Comparison of ENCODE assay signal across 10 cellular contexts in genomic region chr11:774873-775592, GRCh38. TPM values are rescaled to one million over a fixed set of nuclear protein-coding genes. Genes with fewer than 3 reads are reported as not detected.
DNase-seq lines count a peak whose midpoint lies in the region; ATAC-seq, FAIRE-seq and TF ChIP-seq lines count a peak whose summit lies in the region.
"Had no signal": no experiment of that assay in that cellular context is flagged by ENCODE, and none has a peak within 500 bp of the region (broad histone marks: within the 10 kb centered on the region; RNA-seq: fewer than 3 reads in every experiment).

No MANE protein-coding gene starts in this region.

- H3K4me3 Mint-ChIP-seq in activated CD8-positive, alpha-beta memory T cell treated with anti-CD3 and anti-CD28 coated beads, Interleukin-2, amount 10 ng/mL, durations not matched to agents 7 days and 5 days = peak overlapping the region; percentile 58
- peak overlapping the region; percentile 63 for H3K4me3 Mint-ChIP-seq in T-helper 17 cell
- peak overlapping the region; percentile 76 for H3K4me3 Mint-ChIP-seq in stimulated activated effector memory CD8-positive, alpha-beta T cell treated with anti-CD3 and anti-CD28 coated beads, Interleukin-12 subunit alpha, Interleukin-12 subunit beta, amount 100 ng/mL, for 72 hours
- H3K4me3 Mint-ChIP-seq: CD14-positive monocyte had no signal

- FAIRE-seq in H54 (lab: Jason Lieb, UNC) = no peak

- peak overlapping the region in 2 of 4 donors; percentile 95 for H3K4me3 ChIP-seq in esophagus squamous epithelium

- DNase-seq in activated CD8-positive, alpha-beta memory T cell treated with anti-CD3 and anti-CD28 coated beads, Interleukin-2, amount 10 ng/mL, durations not matched to agents 7 days and 5 days = no peak
- DNase-seq in activated CD8-positive, alpha-beta memory T cell treated with anti-CD3 and anti-CD28 coated beads, Interleukin-2, amount 50 U/mL, for 4 hours = no peak
- DNase-seq in T-helper 17 cell (no peak), esophagus squamous epithelium (lab: John Stamatoyannopoulos, UW) (no peak), 8988T (no peak), NCI-H510A (lab: John Stamatoyannopoulos, UW) (no peak), H54 (ENCODE audit: insufficient read length, low spot score) (no peak)
- no peak for DNase-seq in stimulated activated effector memory CD8-positive, alpha-beta T cell treated with anti-CD3 and anti-CD28 coated beads, Interleukin-12 subunit alpha, Interleukin-12 subunit beta, amount 100 ng/mL, for 72 hours (ENCODE audit: low spot score in 2 of 2)
- DNase-seq: colonic mucosa had no signal

- TF ChIP-seq POLR2A in esophagus squamous epithelium (IDR thresholded peaks at IDR 0.05) (no peak), H54 (IDR thresholded peaks at IDR 0.05; ENCODE audit: low read depth, low read length) (no peak)

- H3K36me3 Mint-ChIP-seq in activated CD8-positive, alpha-beta memory T cell treated with anti-CD3 and anti-CD28 coated beads, Interleukin-2, amount 10 ng/mL, durations not matched to agents 7 days and 5 days = peaks cover 4% of the 10 kb centered on the region
- no peaks in the 10 kb centered on the region for H3K36me3 Mint-ChIP-seq in T-helper 17 cell (ENCODE audit: low read depth)
- peaks cover 40% of the 10 kb centered on the region for H3K36me3 Mint-ChIP-seq in stimulated activated effector memory CD8-positive, alpha-beta T cell treated with anti-CD3 and anti-CD28 coated beads, Interleukin-12 subunit alpha, Interleukin-12 subunit beta, amount 100 ng/mL, for 72 hours

- CTCF ChIA-PET in activated CD8-positive, alpha-beta memory T cell treated with anti-CD3 and anti-CD28 coated beads, Interleukin-2, amount 10 ng/mL, durations not matched to agents 7 days and 5 days (lab: Charles Lee) = interaction anchor here (1.2 to 2.4 kb wide), 2 partner anchors 9 to 28 kb away, joined by 4 to 10 read pairs; partner anchors contain the start of gene TALDO1

- peak overlapping the region; percentile 43 for H3K27ac Mint-ChIP-seq in activated CD8-positive, alpha-beta memory T cell treated with anti-CD3 and anti-CD28 coated beads, Interleukin-2, amount 10 ng/mL, durations not matched to agents 7 days and 5 days
- peak overlapping the region; percentile 24 for H3K27ac Mint-ChIP-seq in T-helper 17 cell
- H3K27ac Mint-ChIP-seq in stimulated activated effector memory CD8-positive, alpha-beta T cell treated with anti-CD3 and anti-CD28 coated beads, Interleukin-12 subunit alpha, Interleukin-12 subunit beta, amount 100 ng/mL, for 72 hours = peak overlapping the region; percentile 78

- peaks cover 31% of the 10 kb centered on the region for H3K4me1 Mint-ChIP-seq in activated CD8-positive, alpha-beta memory T cell treated with anti-CD3 and anti-CD28 coated beads, Interleukin-2, amount 10 ng/mL, durations not matched to agents 7 days and 5 days
- H3K4me1 Mint-ChIP-seq in T-helper 17 cell = peaks cover 8% of the 10 kb centered on the region
- H3K4me1 Mint-ChIP-seq in stimulated activated effector memory CD8-positive, alpha-beta T cell treated with anti-CD3 and anti-CD28 coated beads, Interleukin-12 subunit alpha, Interleukin-12 subunit beta, amount 100 ng/mL, for 72 hours = peaks cover 20% of the 10 kb centered on the region

- ATAC-seq in activated CD8-positive, alpha-beta memory T cell treated with anti-CD3 and anti-CD28 coated beads, Interleukin-2, amount 10 ng/mL, durations not matched to agents 7 days and 5 days = no peak
- ATAC-seq in T-helper 17 cell = no peak
- ATAC-seq in stimulated activated effector memory CD8-positive, alpha-beta T cell treated with anti-CD3 and anti-CD28 coated beads, Interleukin-12 subunit alpha, Interleukin-12 subunit beta, amount 100 ng/mL, for 72 hours = no peak

- H3K9me3 ChIP-seq in T-helper 17 cell (ENCODE audit: control insufficient read depth, low read length, poor library complexity, severe bottlenecking) (no peaks in the 10 kb centered on the region), esophagus squamous epithelium (no peaks in the 10 kb centered on the region)
- H3K9me3 ChIP-seq: colonic mucosa had no signal

- peaks cover 26 to 71% (median 33%) of the 10 kb centered on the region in 3 donors for H3K4me1 ChIP-seq in esophagus squamous epithelium

- H3K27me3 Mint-ChIP-seq in activated CD8-positive, alpha-beta memory T cell treated with anti-CD3 and anti-CD28 coated beads, Interleukin-2, amount 10 ng/mL, durations not matched to agents 7 days and 5 days = no peaks in the 10 kb centered on the region
- H3K27me3 Mint-ChIP-seq in T-helper 17 cell = no peaks in the 10 kb centered on the region

- H3K27ac ChIP-seq in esophagus squamous epithelium = peak overlapping the region; percentile 9 to 94 (median 58)
- H3K27ac ChIP-seq: colonic mucosa had no signal

- peak in 1 of 6 experiments; percentile 7 for TF ChIP-seq CTCF in esophagus squamous epithelium (IDR thresholded peaks at IDR 0.05)

- no peaks in the 10 kb centered on the region for H3K27me3 ChIP-seq in esophagus squamous epithelium
- H3K27me3 ChIP-seq: colonic mucosa had no signal

- peaks cover 9 to 57% (median 23%) of the 10 kb centered on the region in 3 donors for H3K36me3 ChIP-seq in esophagus squamous epithelium

- H3K9me3 Mint-ChIP-seq in activated CD8-positive, alpha-beta memory T cell treated with anti-CD3 and anti-CD28 coated beads, Interleukin-2, amount 10 ng/mL, durations not matched to agents 7 days and 5 days (ENCODE audit: low read depth) = no peaks in the 10 kb centered on the region
- no peaks in the 10 kb centered on the region for H3K9me3 Mint-ChIP-seq in stimulated activated effector memory CD8-positive, alpha-beta T cell treated with anti-CD3 and anti-CD28 coated beads, Interleukin-12 subunit alpha, Interleukin-12 subunit beta, amount 100 ng/mL, for 72 hours

- intact Hi-C loops in esophagus squamous epithelium (cut with DNase I) = no loop called here

- 84 to 86% methylated on average over 2 to 5 of the region's 20 CpGs for WGBS in esophagus squamous epithelium, 2 donors

RNA-seq across cellular contexts. Expression of gene GATD1, which starts 2.3 kb away (rescaled TPM):
- total RNA-seq in activated CD8-positive, alpha-beta memory T cell treated with anti-CD3 and anti-CD28 coated beads, Interleukin-2, amount 10 ng/mL, durations not matched to agents 7 days and 5 days = 10 to 100 TPM; 62.4 to 79.4 TPM
- total RNA-seq in T-helper 17 cell (10 to 100 TPM; 36.7 to 44.3 TPM), esophagus squamous epithelium (10 to 100 TPM; 20.2 to 38.7 (median 21.6) TPM)

RNA-seq across cellular contexts. Expression of gene CEND1, which starts 14.9 kb away (rescaled TPM):
- total RNA-seq in activated CD8-positive, alpha-beta memory T cell treated with anti-CD3 and anti-CD28 coated beads, Interleukin-2, amount 10 ng/mL, durations not matched to agents 7 days and 5 days = 1 to 10 TPM; 1.3 to 3.7 TPM
- total RNA-seq in T-helper 17 cell (under 1 TPM in 1 of 2 donors, not detected in 1; 0.63 TPM), esophagus squamous epithelium (under 1 TPM in 1 of 4 donors, not detected in 3; 0.15 TPM)

RNA-seq across cellular contexts. Expression of gene SLC25A22, which starts 23.0 kb away (rescaled TPM):
- total RNA-seq in activated CD8-positive, alpha-beta memory T cell treated with anti-CD3 and anti-CD28 coated beads, Interleukin-2, amount 10 ng/mL, durations not matched to agents 7 days and 5 days = 10 to 100 TPM; 49.4 to 54.7 TPM
- 10 to 100 TPM; 16.4 to 20.3 TPM for total RNA-seq in T-helper 17 cell
- total RNA-seq in esophagus squamous epithelium = 10 to 100 TPM in 2 of 4 donors, 1 to 10 TPM in 2; 4.0 to 14.7 (median 9.8) TPM

RNA-seq across cellular contexts. Expression of gene TALDO1, which starts 27.8 kb away (rescaled TPM):
- 100 to 1,000 TPM; 249 to 293 TPM for total RNA-seq in activated CD8-positive, alpha-beta memory T cell treated with anti-CD3 and anti-CD28 coated beads, Interleukin-2, amount 10 ng/mL, durations not matched to agents 7 days and 5 days
- total RNA-seq in T-helper 17 cell = 100 to 1,000 TPM in 1 of 2 donors, 10 to 100 TPM in 1; 60.4 to 102 TPM
- total RNA-seq in esophagus squamous epithelium = 100 to 1,000 TPM; 311 to 629 (median 504) TPM

RNA-seq across cellular contexts. Expression of gene PIDD1, which starts 30.0 kb away (rescaled TPM):
- total RNA-seq in activated CD8-positive, alpha-beta memory T cell treated with anti-CD3 and anti-CD28 coated beads, Interleukin-2, amount 10 ng/mL, durations not matched to agents 7 days and 5 days = 10 to 100 TPM; 42.4 to 59.8 TPM
- total RNA-seq in T-helper 17 cell (10 to 100 TPM; 26.8 to 29.7 TPM), esophagus squamous epithelium (10 to 100 TPM in 3 of 4 donors, 1 to 10 TPM in 1; 9.3 to 14.3 (median 10.6) TPM)

Comparison
In these comparisons a context has a peak if more than half of its experiments do, and no peak if none do; other contexts are left out.
1. H3K27ac Mint-ChIP-seq: peak in every context shown above with its lines; median percentile 78 in stimulated activated effector memory CD8-positive, alpha-beta T cell treated with anti-CD3 and anti-CD28 coated beads, Interleukin-12 subunit alpha, Interleukin-12 subunit beta, amount 100 ng/mL, for 72 hours; 43 in activated CD8-positive, alpha-beta memory T cell treated with anti-CD3 and anti-CD28 coated beads, Interleukin-2, amount 10 ng/mL, durations not matched to agents 7 days and 5 days; 24 in T-helper 17 cell.